Comparison of ENCODE assay signal across 18 cellular contexts in genomic region chr9:132044176-132044880, GRCh38. TPM values are rescaled to one million over a fixed set of nuclear protein-coding genes. Genes with fewer than 3 reads are reported as not detected.
DNase-seq lines count a peak whose midpoint lies in the region; FAIRE-seq and TF ChIP-seq lines count a peak whose summit lies in the region.
"Had no signal": no experiment of that assay in that cellular context is flagged by ENCODE, and none has a peak within 500 bp of the region (broad histone marks: within the 10 kb centered on the region; RNA-seq: fewer than 3 reads in every experiment).

No MANE protein-coding gene starts in this region.

- no peak overlapping the region for H3K4me3 ChIP-seq in HEK293 (ENCODE audit: low read depth, low read length)
- no peak overlapping the region for H3K4me3 ChIP-seq in CD8-positive, alpha-beta memory T cell (ENCODE audit: low read length)
- H3K4me3 ChIP-seq: SK-N-MC had no signal

- TF ChIP-seq POLR2A in GM12892 (IDR thresholded peaks at IDR 0.05; ENCODE audit: low read depth, low read length), result no peak

- no peak for FAIRE-seq in GM12892 (lab: Jason Lieb, UNC)

- H3K9me3 Mint-ChIP-seq in osteocyte (ENCODE audit: unreplicated experiment), result no peaks in the 10 kb centered on the region
- H3K9me3 Mint-ChIP-seq in activated CD4-positive, alpha-beta T cell treated with anti-CD3 and anti-CD28 coated beads, Interleukin-2, amount 10 ng/mL, durations not matched to agents 24 days and 14 days, result no peaks in the 10 kb centered on the region
- H3K9me3 Mint-ChIP-seq in CD8-positive, alpha-beta memory T cell, result no peaks in the 10 kb centered on the region
- H3K9me3 Mint-ChIP-seq: CD8-positive, alpha-beta T cell had no signal

- peak overlapping the region; percentile 47 for H3K27ac Mint-ChIP-seq in osteocyte (ENCODE audit: unreplicated experiment)
- no peak overlapping the region for H3K27ac Mint-ChIP-seq in activated CD4-positive, alpha-beta T cell treated with anti-CD3 and anti-CD28 coated beads, Interleukin-2, amount 10 ng/mL, durations not matched to agents 24 days and 14 days
- no peak overlapping the region for H3K27ac Mint-ChIP-seq in CD8-positive, alpha-beta memory T cell
- H3K27ac Mint-ChIP-seq: B cell; CD8-positive, alpha-beta T cell had no signal

- H3K4me1 ChIP-seq in HEK293 (ENCODE audit: control insufficient read depth, insufficient read depth, low read length), result no peaks in the 10 kb centered on the region
- H3K4me1 ChIP-seq in CD8-positive, alpha-beta memory T cell (ENCODE audit: insufficient read depth, low read length), result no peaks in the 10 kb centered on the region

- DNase-seq in SK-N-DZ (ENCODE audit: low spot score) (peak; percentile 57), fibroblast of the conjunctiva (ENCODE audit: low read depth) (peak; percentile 12), osteocyte (ENCODE audit: extremely low spot score, unreplicated experiment) (no peak), GM12892 (ENCODE audit: insufficient read length) (no peak)
- no peak for DNase-seq in activated CD4-positive, alpha-beta T cell treated with anti-CD3 and anti-CD28 coated beads, Interleukin-2, amount 10 ng/mL, durations not matched to agents 24 days and 14 days
- no peak for DNase-seq in CD8-positive, alpha-beta memory T cell
- DNase-seq: ACHN; CD8-positive, alpha-beta T cell; EL; H7; NCI-H1436; NCI-H2081; NCI-H526 treated with DMSO at 0.1 percent for 48 hours; NK-92 treated with Interleukin-12 subunit alpha and Interleukin-12 subunit beta, amount 100 ng/mL, for 24 hours; PC-3 had no signal

- no peak overlapping the region for H3K27ac ChIP-seq in HEK293 (ENCODE audit: extremely low read depth, low read depth, low read length)
- no peak overlapping the region for H3K27ac ChIP-seq in CD8-positive, alpha-beta memory T cell (ENCODE audit: low read depth, low read length)
- H3K27ac ChIP-seq: SK-N-MC had no signal

- peaks cover 3% of the 10 kb centered on the region for H3K36me3 Mint-ChIP-seq in osteocyte (ENCODE audit: unreplicated experiment)
- no peaks in the 10 kb centered on the region for H3K36me3 Mint-ChIP-seq in activated CD4-positive, alpha-beta T cell treated with anti-CD3 and anti-CD28 coated beads, Interleukin-2, amount 10 ng/mL, durations not matched to agents 24 days and 14 days (ENCODE audit: low read depth)
- peaks cover 0 to 27% (median 6%) of the 10 kb centered on the region in 3 donors for H3K36me3 Mint-ChIP-seq in CD8-positive, alpha-beta memory T cell

- H3K9me3 ChIP-seq in HEK293 (ENCODE audit: control insufficient read depth, insufficient read depth, low read depth, low read length), result no peaks in the 10 kb centered on the region
- no peaks in the 10 kb centered on the region for H3K9me3 ChIP-seq in CD8-positive, alpha-beta memory T cell (ENCODE audit: low read length)

- H3K4me1 Mint-ChIP-seq in osteocyte (ENCODE audit: unreplicated experiment), result peaks cover 50% of the 10 kb centered on the region
- no peaks in the 10 kb centered on the region for H3K4me1 Mint-ChIP-seq in activated CD4-positive, alpha-beta T cell treated with anti-CD3 and anti-CD28 coated beads, Interleukin-2, amount 10 ng/mL, durations not matched to agents 24 days and 14 days
- H3K4me1 Mint-ChIP-seq in CD8-positive, alpha-beta memory T cell, result peaks cover 22 to 43% (median 38%) of the 10 kb centered on the region in 3 donors

- intact Hi-C loops in activated CD4-positive, alpha-beta T cell treated with anti-CD3 and anti-CD28 coated beads, Interleukin-2, amount 10 ng/mL, durations not matched to agents 24 days and 14 days (cut with micrococcal nuclease), result no loop called here

- no peaks in the 10 kb centered on the region for H3K27me3 ChIP-seq in CD8-positive, alpha-beta memory T cell (ENCODE audit: insufficient read depth, low read length, poor library complexity, severe bottlenecking)

- H3K36me3 ChIP-seq in HEK293 (ENCODE audit: control insufficient read depth in 2 of 2, insufficient read depth in 1 of 2, low read length in 2 of 2), result no peaks in the 10 kb centered on the region
- H3K36me3 ChIP-seq in CD8-positive, alpha-beta memory T cell (ENCODE audit: insufficient read depth, low read length), result no peaks in the 10 kb centered on the region

- H3K4me3 Mint-ChIP-seq in osteocyte (ENCODE audit: unreplicated experiment), result no peak overlapping the region
- no peak overlapping the region for H3K4me3 Mint-ChIP-seq in activated CD4-positive, alpha-beta T cell treated with anti-CD3 and anti-CD28 coated beads, Interleukin-2, amount 10 ng/mL, durations not matched to agents 24 days and 14 days
- no peak overlapping the region for H3K4me3 Mint-ChIP-seq in CD8-positive, alpha-beta memory T cell
- H3K4me3 Mint-ChIP-seq: B cell; CD8-positive, alpha-beta T cell had no signal

- CTCF ChIA-PET in HEK293 (lab: Yijun Ruan, JAX), result no interaction called here
- CTCF ChIA-PET in CD8-positive, alpha-beta memory T cell (lab: Charles Lee), result no interaction called here

- no peak for TF ChIP-seq CTCF in HEK293 (tag by site-specific recombination; IDR thresholded peaks at IDR 0.05)
- TF ChIP-seq CTCF in osteocyte (IDR thresholded peaks at IDR 0.05), result no peak

- H3K27me3 Mint-ChIP-seq in osteocyte (ENCODE audit: unreplicated experiment), result no peaks in the 10 kb centered on the region
- no peaks in the 10 kb centered on the region for H3K27me3 Mint-ChIP-seq in activated CD4-positive, alpha-beta T cell treated with anti-CD3 and anti-CD28 coated beads, Interleukin-2, amount 10 ng/mL, durations not matched to agents 24 days and 14 days
- no peaks in the 10 kb centered on the region for H3K27me3 Mint-ChIP-seq in CD8-positive, alpha-beta memory T cell
- H3K27me3 Mint-ChIP-seq: B cell had no signal

- POLR2A ChIA-PET in HEK293 (lab: Yijun Ruan, JAX), result no interaction called here
- POLR2A ChIA-PET in CD8-positive, alpha-beta memory T cell (lab: Charles Lee), result no interaction called here

TF ChIP-seq in HEK293, 187 proteins besides CTCF, POLR2A, EP300 and RAD21:
- TF ChIP-seq ZBTB17 (tag by site-specific recombination; IDR thresholded peaks at IDR 0.05) (peak; percentile 64), ATF2 (tag by site-specific recombination; IDR thresholded peaks at IDR 0.05; ENCODE audit: low read depth) (peak; percentile 55; the same call in 1 of the 2 replicates), PRDM1 (tag by site-specific recombination; IDR thresholded peaks at IDR 0.05) (0 out of 2 replicates have a peak, but pooled peaks have one; percentile 5), KLF16 (tag by site-specific recombination; IDR thresholded peaks at IDR 0.05) (no peak)

RNA-seq across cellular contexts. Expression of gene MED27, which starts 35.3 kb away (rescaled TPM):
- 28.6 and 37.6 TPM in 2 replicates for polyA plus RNA-seq in SK-N-DZ (2014; cell fraction: cytosol; rRNA removed)
- 9.6 and 13.2 TPM in 2 replicates for polyA plus RNA-seq in SK-N-DZ (2014; cell fraction: nucleus; rRNA removed)
- total RNA-seq in osteocyte, result 24.1 and 25.2 TPM in 2 replicates
- 40.9 and 41.8 TPM in 2 replicates for total RNA-seq in activated CD4-positive, alpha-beta T cell treated with anti-CD3 and anti-CD28 coated beads, Interleukin-2, amount 10 ng/mL, durations not matched to agents 24 days and 14 days
- total RNA-seq in CD8-positive, alpha-beta memory T cell, result 10 to 100 TPM; 31.6 to 35.9 TPM
- 39.7 TPM for polyA plus RNA-seq in CD8-positive, alpha-beta memory T cell
- polyA plus RNA-seq in GM12892 (2012; ENCODE audit: missing spikeins), result 19.4 TPM

Comparison
In these comparisons a context has a peak if more than half of its experiments do, and no peak if none do; other contexts are left out.
1. DNase-seq: peak in SK-N-DZ (single experiment) and fibroblast of the conjunctiva (single experiment); none in osteocyte (single experiment), activated CD4-positive, alpha-beta T cell treated with anti-CD3 and anti-CD28 coated beads, Interleukin-2, amount 10 ng/mL, durations not matched to agents 24 days and 14 days (single experiment), CD8-positive, alpha-beta memory T cell (0 of 5) and GM12892 (single experiment).